16 cellular contexts compared by ENCODE assay signal in the genomic region with DNA sequence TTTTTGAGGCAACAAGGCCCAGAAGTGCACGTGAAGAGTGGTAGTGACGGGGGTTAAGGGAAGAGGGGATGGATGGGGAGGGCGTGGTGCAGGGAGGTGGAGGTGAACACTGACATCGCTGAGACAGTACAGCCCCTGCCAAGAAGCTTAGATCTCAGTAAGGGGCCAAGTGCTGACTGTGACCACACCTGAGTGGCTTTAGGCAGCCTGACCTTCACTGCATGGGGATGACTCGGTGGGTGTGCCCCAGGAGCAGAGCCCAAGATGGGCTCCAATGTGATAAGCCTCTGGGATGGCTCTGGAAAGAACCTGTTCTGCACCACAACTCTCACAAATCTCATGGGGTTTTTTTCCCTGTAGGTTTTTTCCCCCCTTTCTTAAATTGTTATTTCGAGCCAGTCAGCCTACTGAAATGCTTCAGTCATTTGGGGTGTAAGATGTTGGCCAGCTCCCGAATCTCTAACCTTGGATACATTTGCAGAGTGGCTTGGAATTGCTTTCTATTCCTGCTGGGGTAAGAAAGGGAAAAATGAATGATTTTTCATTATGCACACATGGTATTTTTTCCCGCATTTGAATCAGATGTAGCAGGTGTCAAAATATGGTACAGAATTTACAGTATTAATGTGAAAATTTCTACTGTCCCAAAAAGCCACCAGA.
"Had no signal": no experiment of that assay in that cellular context is flagged by ENCODE, and none has a peak within 500 bp of the region (broad histone marks: within the 10 kb centered on the region; RNA-seq: fewer than 3 reads in every experiment).

No MANE protein-coding gene starts in this region.

- H3K36me3 ChIP-seq: tibial artery, uterus had no signal

- ATAC-seq: left lobe of liver, natural killer cell, WTC11 had no signal

- H3K4me3 ChIP-seq: lung, tibial artery, uterus had no signal

- H3K27ac ChIP-seq: epithelial cell of prostate, tibial artery, uterus had no signal

- H3K4me1 ChIP-seq: tibial artery, uterus had no signal

- H3K9me3 ChIP-seq: tibial artery, uterus had no signal

- H3K27me3 ChIP-seq: tibial artery, uterus had no signal

- DNase-seq: activated CD4-positive, alpha-beta memory T cell treated with anti-CD3 and anti-CD28 coated beads for 36 hours; activated CD4-positive, alpha-beta T cell treated with anti-CD3 and anti-CD28 coated beads for 4 hours; activated T-cell treated with anti-CD3 and anti-CD28 coated beads for 4 hours; amygdala; foreskin melanocyte; glutamatergic neuron; hypothalamus; islet precursor cell; natural killer cell; stimulated activated naive CD4-positive, alpha-beta T cell; tibial artery; uterus had no signal
